14 cellular contexts compared by ENCODE assay signal in the genomic region with DNA sequence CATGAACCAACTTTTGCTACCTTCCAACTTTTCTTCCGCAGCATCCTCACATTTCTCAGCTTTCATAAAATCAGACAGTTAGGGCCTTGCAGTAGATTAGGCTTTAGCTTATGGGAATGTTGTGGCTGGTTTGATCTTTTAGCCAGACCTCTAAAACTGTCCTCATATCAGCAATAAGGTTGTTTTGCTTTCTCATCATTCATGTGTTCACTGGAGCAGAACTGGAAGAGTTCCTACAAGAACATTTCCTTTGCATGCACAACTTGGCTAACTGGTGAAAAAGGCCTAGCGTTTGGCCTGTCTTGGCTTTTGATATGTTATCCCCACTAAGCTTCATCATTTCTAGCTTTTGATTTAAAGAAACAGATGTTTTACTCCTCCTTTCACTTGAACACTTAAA.
DNase-seq lines count a peak whose midpoint lies in the region; ATAC-seq and TF ChIP-seq lines count a peak whose summit lies in the region.
"Had no signal": no experiment of that assay in that cellular context is flagged by ENCODE, and none has a peak within 500 bp of the region (broad histone marks: within the 10 kb centered on the region; RNA-seq: fewer than 3 reads in every experiment).

No MANE protein-coding gene starts in this region.

- no peak for TF ChIP-seq CTCF in GM13977 (IDR thresholded peaks at IDR 0.05; ENCODE audit: extremely low read depth, insufficient read depth, missing control alignments)

- no peaks in the 10 kb centered on the region for H3K36me3 ChIP-seq in mesenchymal stem cell (ENCODE audit: control insufficient read depth in 1 of 2, insufficient read depth in 2 of 2, low read depth in 1 of 2, low read length in 2 of 2)
- H3K36me3 ChIP-seq in aorta (ENCODE audit: control insufficient read depth in 1 of 2, insufficient read depth in 2 of 2, low read length in 1 of 2), result no peaks in the 10 kb centered on the region
- H3K36me3 ChIP-seq: BE2C had no signal

- H3K79me1 ChIP-seq in mesenchymal stem cell (replicated peaks; ENCODE audit: low read length, poor library complexity, severe bottlenecking), result no peaks in the 10 kb centered on the region

- H3K9me3 ChIP-seq in mesenchymal stem cell (ENCODE audit: control insufficient read depth, low read length), result no peaks in the 10 kb centered on the region
- no peaks in the 10 kb centered on the region for H3K9me3 ChIP-seq in aorta (ENCODE audit: control insufficient read depth, low read length)
- H3K9me3 ChIP-seq: BE2C had no signal

- H2BK12ac ChIP-seq in mesenchymal stem cell (ENCODE audit: low read length in 2 of 2), result no peak overlapping the region

- H3K4ac ChIP-seq in mesenchymal stem cell (ENCODE audit: low read depth in 1 of 2, low read length in 2 of 2), result no peak overlapping the region

- no peak overlapping the region for H3K18ac ChIP-seq in mesenchymal stem cell (ENCODE audit: low read depth in 1 of 2, low read length in 2 of 2)

- in situ Hi-C loops in GM13977 (cut with MboI; ENCODE audit: low pct_unique_long_range_greater_than_20kb, low sequenced_read_pairs, unreplicated experiment), result no loop called here

- DNase-seq in M059J (ENCODE audit: low read depth), result peak; percentile 4
- peak; percentile 37 for DNase-seq in astrocyte of the hippocampus (ENCODE audit: low read depth, low spot score)
- no peak for DNase-seq in mesenchymal stem cell
- no peak for DNase-seq in GM13977 (ENCODE audit: low spot score)
- no peak for DNase-seq in hippocampal formation (lab: John Stamatoyannopoulos, UW)
- DNase-seq in AG20443 (ENCODE audit: low spot score), result no peak
- DNase-seq in aorta, result no peak
- DNase-seq: BE2C, Calu3, DMS153, DMS79 treated with DMSO at 0.1 percent for 48 hours, EL, HCEC 1CT, HFFc6 had no signal

- H2AFZ ChIP-seq in mesenchymal stem cell (ENCODE audit: low read depth, low read length), result no peak overlapping the region

- no peak overlapping the region for H3K4me3 ChIP-seq in mesenchymal stem cell (ENCODE audit: insufficient read depth in 1 of 2, low read depth in 1 of 2, low read length in 2 of 2)
- H3K4me3 ChIP-seq in aorta (ENCODE audit: low read length in 2 of 2), result no peak overlapping the region

- H2BK5ac ChIP-seq in mesenchymal stem cell (ENCODE audit: low read depth, low read length, poor library complexity, severe bottlenecking), result no peak overlapping the region

- no peak for ATAC-seq in aorta (ENCODE audit: low FRiP score)

- H3K9ac ChIP-seq in mesenchymal stem cell (ENCODE audit: low read length), result no peak overlapping the region

- no peak overlapping the region for H3K23ac ChIP-seq in mesenchymal stem cell (ENCODE audit: low read length in 2 of 2)

- no peaks in the 10 kb centered on the region for H3K27me3 ChIP-seq in mesenchymal stem cell (ENCODE audit: control insufficient read depth in 1 of 2, insufficient read depth in 1 of 2, low read length in 2 of 2)
- H3K27me3 ChIP-seq in aorta (ENCODE audit: control insufficient read depth in 1 of 2, insufficient read depth in 2 of 2, low read length in 1 of 2), result no peaks in the 10 kb centered on the region
- H3K27me3 ChIP-seq: BE2C had no signal

- no peak overlapping the region for H4K8ac ChIP-seq in mesenchymal stem cell (ENCODE audit: low read length)

- H3K4me1 ChIP-seq in mesenchymal stem cell (ENCODE audit: control insufficient read depth, insufficient read depth, low read depth, low read length) (no peaks in the 10 kb centered on the region), aorta (ENCODE audit: control insufficient read depth in 1 of 2, insufficient read depth in 2 of 2, low read length in 2 of 2) (no peaks in the 10 kb centered on the region)
- H3K4me1 ChIP-seq: BE2C had no signal

- WGBS in mesenchymal stem cell, result 93% methylated on average over 1 of the region's 2 CpGs
- WGBS in aorta, 2 donors, result 48 to 53% methylated on average over 2 of the region's 2 CpGs

- peak overlapping the region; percentile 51 for H3K27ac ChIP-seq in mesenchymal stem cell (ENCODE audit: low read length, poor library complexity, severe bottlenecking)
- H3K27ac ChIP-seq in aorta (ENCODE audit: low read depth in 1 of 2, low read length in 2 of 2), result no peak overlapping the region

- H3K4me2 ChIP-seq in mesenchymal stem cell (ENCODE audit: low read length, poor library complexity, severe bottlenecking), result no peak overlapping the region

- no peak overlapping the region for H3K14ac ChIP-seq in mesenchymal stem cell (ENCODE audit: low read length in 2 of 2)

- intact Hi-C loops in aorta (cut with DNase I), result no loop called here

- H4K91ac ChIP-seq in mesenchymal stem cell (ENCODE audit: low read length), result no peak overlapping the region

- no peak overlapping the region for H2BK120ac ChIP-seq in mesenchymal stem cell (ENCODE audit: low read depth, low read length)

- no peak overlapping the region for H2AK5ac ChIP-seq in mesenchymal stem cell (ENCODE audit: low read length, severe bottlenecking)

- no peak overlapping the region for H2BK15ac ChIP-seq in mesenchymal stem cell (ENCODE audit: low read depth, poor library complexity, severe bottlenecking)

Comparison
In these comparisons a context has a peak if more than half of its experiments do, and no peak if none do; other contexts are left out.
1. DNase-seq: peak in M059J (single experiment) and astrocyte of the hippocampus (single experiment); none in mesenchymal stem cell (single experiment), GM13977 (single experiment), hippocampal formation (0 of 2), AG20443 (single experiment) and aorta (0 of 2).